9 cellular contexts compared by ENCODE assay signal in the genomic region with DNA sequence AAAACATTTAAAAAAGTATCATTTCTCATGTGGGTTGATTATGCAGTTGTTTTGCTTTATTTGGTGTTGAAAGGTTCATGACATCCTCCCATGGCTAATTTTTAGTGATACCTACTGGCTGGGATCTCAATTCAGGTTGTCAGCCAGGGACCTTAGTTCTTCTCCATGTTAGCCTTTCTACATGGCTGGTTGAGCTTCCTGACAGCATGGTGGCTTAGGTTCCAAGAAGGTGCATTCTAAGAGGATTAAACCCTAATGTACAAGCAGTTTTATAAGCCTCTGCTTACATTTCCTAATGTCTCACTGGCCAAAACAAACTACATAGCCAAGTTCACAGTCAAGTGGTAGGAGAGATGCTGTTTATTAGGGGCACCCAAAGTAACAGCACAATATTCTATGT. TPM values are rescaled to one million over a fixed set of nuclear protein-coding genes. Genes with fewer than 3 reads are reported as not detected.
"Had no signal": no experiment of that assay in that cellular context is flagged by ENCODE, and none has a peak within 500 bp of the region (broad histone marks: within the 10 kb centered on the region; RNA-seq: fewer than 3 reads in every experiment).

No MANE protein-coding gene starts in this region.

- DNase-seq: GDM1, GF-D8 had no signal

- ATAC-seq: GM12878 had no signal

- H3K4me3 ChIP-seq: GM12878 had no signal

- FAIRE-seq: G401.6, GM12878, GM12891, GM12892, GM18507, GM19239 had no signal

RNA-seq across cellular contexts. Expression of gene TM6SF1, which starts 9.4 kb away (rescaled TPM):
- total RNA-seq: G401 had no signal
